In genomic region chr3:50616003-50616769, GRCh38 we compare ENCODE assay signal across 1 cellular context.
A peak's percentile ranks its signal among the peaks of the same experiment; 100 is the strongest.
TF ChIP-seq lines count a peak whose summit lies in the region.

No MANE protein-coding gene starts in this region.

TF ChIP-seq in HepG2, 621 proteins besides CTCF, POLR2A, EP300 and RAD21 (continued from another document and continues in another):
- TF ChIP-seq GRHL1 (CRISPR knock-in tag; conservative IDR thresholded peaks at IDR 0.05) (no peak), SMARCC2 (IDR thresholded peaks at IDR 0.05) (no peak), MLXIP (CRISPR knock-in tag; IDR thresholded peaks at IDR 0.05; ENCODE audit: borderline replicate concordance) (no peak), GTF2F1 (IDR thresholded peaks at IDR 0.05; ENCODE audit: low read length) (no peak), ZNF30 (CRISPR knock-in tag; IDR thresholded peaks at IDR 0.05) (no peak), ZNF430 (CRISPR knock-in tag; IDR thresholded peaks at IDR 0.05) (no peak), HOXA7 (CRISPR knock-in tag; IDR thresholded peaks at IDR 0.05) (no peak), KDM5A (IDR thresholded peaks at IDR 0.05; ENCODE audit: borderline replicate concordance, low read length) (no peak), NPAS2 (CRISPR knock-in tag; IDR thresholded peaks at IDR 0.05; ENCODE audit: borderline replicate concordance) (no peak), THAP11 (CRISPR knock-in tag; IDR thresholded peaks at IDR 0.05) (0 out of 2 replicates have a peak, but pooled peaks have one; percentile 38), TBL1XR1 (IDR thresholded peaks at IDR 0.05; ENCODE audit: borderline replicate concordance, low read length, partially characterized antibody) (peak; percentile 28), SNAPC5 (CRISPR knock-in tag; IDR thresholded peaks at IDR 0.05; ENCODE audit: borderline replicate concordance) (no peak), HES4 (CRISPR knock-in tag; IDR thresholded peaks at IDR 0.05; ENCODE audit: borderline replicate concordance) (no peak), DBP (CRISPR knock-in tag; IDR thresholded peaks at IDR 0.05; ENCODE audit: not compliant biosample characterization) (no peak), NR0B2 (CRISPR knock-in tag; IDR thresholded peaks at IDR 0.05) (no peak), TEAD3 (CRISPR knock-in tag; optimal IDR thresholded peaks at IDR 0.05; ENCODE audit: borderline replicate concordance) (peak; percentile 16), ZNF720 (CRISPR knock-in tag; IDR thresholded peaks at IDR 0.05) (no peak), MEF2D (CRISPR knock-in tag; IDR thresholded peaks at IDR 0.05) (no peak; the same call in 1 of the 2 replicates), GZF1 (CRISPR knock-in tag; IDR thresholded peaks at IDR 0.05) (0 out of 2 replicates have a peak, but pooled peaks have one; percentile 44), ZFAT (CRISPR knock-in tag; conservative IDR thresholded peaks at IDR 0.05) (no peak), PHF21A (CRISPR knock-in tag; IDR thresholded peaks at IDR 0.05) (no peak), E2F1 (CRISPR knock-in tag; IDR thresholded peaks at IDR 0.05) (0 out of 2 replicates have a peak, but pooled peaks have one; percentile 23), PPARG (CRISPR knock-in tag; conservative IDR thresholded peaks at IDR 0.05) (no peak), NCOA5 (CRISPR knock-in tag; IDR thresholded peaks at IDR 0.05) (no peak), ZNF792 (CRISPR knock-in tag; IDR thresholded peaks at IDR 0.05) (no peak), DR1 (CRISPR knock-in tag; IDR thresholded peaks at IDR 0.05) (no peak), PLSCR1 (CRISPR knock-in tag; IDR thresholded peaks at IDR 0.05; ENCODE audit: borderline replicate concordance) (no peak), MEIS1 (CRISPR knock-in tag; IDR thresholded peaks at IDR 0.05; ENCODE audit: borderline replicate concordance) (0 out of 2 replicates have a peak, but pooled peaks have one; percentile 25), ZNF839 (CRISPR knock-in tag; IDR thresholded peaks at IDR 0.05; ENCODE audit: borderline replicate concordance) (no peak), ZKSCAN1 (IDR thresholded peaks at IDR 0.05; ENCODE audit: low read length) (peak; percentile 82), STAT6 (CRISPR knock-in tag; IDR thresholded peaks at IDR 0.05; ENCODE audit: borderline replicate concordance) (no peak), PHF8 (CRISPR knock-in tag; IDR thresholded peaks at IDR 0.05) (no peak), GPBP1L1 (CRISPR knock-in tag; IDR thresholded peaks at IDR 0.05) (no peak), KLF16 (CRISPR knock-in tag; IDR thresholded peaks at IDR 0.05) (0 out of 4 replicates have a peak, but pooled peaks of 1 of the 2 experiments have one; percentile 0), ZNF441 (CRISPR knock-in tag; IDR thresholded peaks at IDR 0.05; ENCODE audit: borderline replicate concordance) (no peak), ZNF879 (CRISPR knock-in tag; IDR thresholded peaks at IDR 0.05) (no peak), ZNF713 (CRISPR knock-in tag; IDR thresholded peaks at IDR 0.05) (no peak), CAMTA2 (CRISPR knock-in tag; IDR thresholded peaks at IDR 0.05; ENCODE audit: borderline replicate concordance) (no peak), WIZ (CRISPR knock-in tag; IDR thresholded peaks at IDR 0.05) (no peak), ZNF431 (CRISPR knock-in tag; IDR thresholded peaks at IDR 0.05; ENCODE audit: borderline replicate concordance, low read depth) (no peak), THAP7 (CRISPR knock-in tag; IDR thresholded peaks at IDR 0.05) (peak; percentile 63; the same call in 1 of the 2 replicates), YEATS2 (CRISPR knock-in tag; IDR thresholded peaks at IDR 0.05; ENCODE audit: borderline replicate concordance) (peak; percentile 14; the same call in 1 of the 2 replicates), REPIN1 (CRISPR knock-in tag; IDR thresholded peaks at IDR 0.05; ENCODE audit: borderline replicate concordance, low read depth) (0 out of 2 replicates have a peak, but pooled peaks have one; percentile 9), ZNF616 (CRISPR knock-in tag; IDR thresholded peaks at IDR 0.05; ENCODE audit: low read depth) (no peak), ZNF232 (CRISPR knock-in tag; IDR thresholded peaks at IDR 0.05; ENCODE audit: borderline replicate concordance) (peak; percentile 29; the same call in 1 of the 2 replicates), SP1 (IDR thresholded peaks at IDR 0.05) (no peak), SP1 (CRISPR knock-in tag; IDR thresholded peaks at IDR 0.05) (no peak), THYN1 (CRISPR knock-in tag; IDR thresholded peaks at IDR 0.05; ENCODE audit: borderline replicate concordance, low read depth) (no peak), GMEB1 (CRISPR knock-in tag; IDR thresholded peaks at IDR 0.05; ENCODE audit: borderline replicate concordance) (no peak), RBM39 (IDR thresholded peaks at IDR 0.05; ENCODE audit: low read depth, low read length, poor library complexity, severe bottlenecking) (no peak), GMEB2 (CRISPR knock-in tag; IDR thresholded peaks at IDR 0.05; ENCODE audit: low read depth) (no peak), ZNF775 (CRISPR knock-in tag; IDR thresholded peaks at IDR 0.05; ENCODE audit: borderline replicate concordance) (no peak), KLF13 (CRISPR knock-in tag; IDR thresholded peaks at IDR 0.05) (no peak), JDP2 (CRISPR knock-in tag; IDR thresholded peaks at IDR 0.05; ENCODE audit: borderline replicate concordance) (no peak), CBX1 (IDR thresholded peaks at IDR 0.05; ENCODE audit: low read depth) (no peak)
